8 cellular contexts compared by ENCODE assay signal in genomic region chr3:53130179-53131135, GRCh38. TPM values are rescaled to one million over a fixed set of nuclear protein-coding genes. Genes with fewer than 3 reads are reported as not detected.
A peak's percentile ranks its signal among the peaks of the same experiment; 100 is the strongest.
DNase-seq lines count a peak whose midpoint lies in the region; FAIRE-seq and TF ChIP-seq lines count a peak whose summit lies in the region.

A gene with protein sequence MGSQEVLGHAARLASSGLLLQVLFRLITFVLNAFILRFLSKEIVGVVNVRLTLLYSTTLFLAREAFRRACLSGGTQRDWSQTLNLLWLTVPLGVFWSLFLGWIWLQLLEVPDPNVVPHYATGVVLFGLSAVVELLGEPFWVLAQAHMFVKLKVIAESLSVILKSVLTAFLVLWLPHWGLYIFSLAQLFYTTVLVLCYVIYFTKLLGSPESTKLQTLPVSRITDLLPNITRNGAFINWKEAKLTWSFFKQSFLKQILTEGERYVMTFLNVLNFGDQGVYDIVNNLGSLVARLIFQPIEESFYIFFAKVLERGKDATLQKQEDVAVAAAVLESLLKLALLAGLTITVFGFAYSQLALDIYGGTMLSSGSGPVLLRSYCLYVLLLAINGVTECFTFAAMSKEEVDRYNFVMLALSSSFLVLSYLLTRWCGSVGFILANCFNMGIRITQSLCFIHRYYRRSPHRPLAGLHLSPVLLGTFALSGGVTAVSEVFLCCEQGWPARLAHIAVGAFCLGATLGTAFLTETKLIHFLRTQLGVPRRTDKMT (minus strand): TSS chr3:53130435. CDS start chr3:53130400, 35 bp downstream.

- peak; percentile 20 for FAIRE-seq in H54 (lab: Jason Lieb, UNC)

- peaks cover 5% of the 10 kb centered on the region for H3K36me3 Mint-ChIP-seq in nephron progenitor cell (ENCODE audit: low read depth)
- peaks cover 26% of the 10 kb centered on the region for H3K36me3 Mint-ChIP-seq in stimulated activated naive CD8-positive, alpha-beta T cell treated with anti-CD3 and anti-CD28 coated beads, Interleukin-15, Interleukin-2, amounts not matched to agents 100 ng/mL and 50 ng/mL, for 24 hours (ENCODE audit: low read depth)

- H3K36me3 ChIP-seq in MG63, result no peaks in the 10 kb centered on the region; the same call in none of the 2 replicates

- H3K9me3 Mint-ChIP-seq in nephron progenitor cell, result no peaks in the 10 kb centered on the region
- H3K9me3 Mint-ChIP-seq in stimulated activated naive CD8-positive, alpha-beta T cell treated with anti-CD3 and anti-CD28 coated beads, Interleukin-15, Interleukin-2, amounts not matched to agents 100 ng/mL and 50 ng/mL, for 24 hours, result no peaks in the 10 kb centered on the region

- H3K4me1 Mint-ChIP-seq in nephron progenitor cell, result peaks cover 23% of the 10 kb centered on the region
- H3K4me1 Mint-ChIP-seq in stimulated activated naive CD8-positive, alpha-beta T cell treated with anti-CD3 and anti-CD28 coated beads, Interleukin-15, Interleukin-2, amounts not matched to agents 100 ng/mL and 50 ng/mL, for 24 hours (ENCODE audit: low read depth), result peaks cover 29% of the 10 kb centered on the region

- H3K9me3 ChIP-seq in MG63, result no peaks in the 10 kb centered on the region

- H3K27me3 Mint-ChIP-seq in nephron progenitor cell (ENCODE audit: low read depth, poor library complexity), result peaks cover 22% of the 10 kb centered on the region
- H3K27me3 Mint-ChIP-seq in stimulated activated naive CD8-positive, alpha-beta T cell treated with anti-CD3 and anti-CD28 coated beads, Interleukin-15, Interleukin-2, amounts not matched to agents 100 ng/mL and 50 ng/mL, for 24 hours, result no peaks in the 10 kb centered on the region

- DNase-seq in EH (ENCODE audit: low read depth), result peak; percentile 97
- DNase-seq in H54 (ENCODE audit: insufficient read length, low spot score), result peak; percentile 70
- DNase-seq in MG63, result peak; percentile 93
- peak; percentile 77 for DNase-seq in SIG-M5 (lab: John Stamatoyannopoulos, UW)
- DNase-seq in activated gamma-delta T cell (lab: John Stamatoyannopoulos, UW), result peak; percentile 91
- DNase-seq in fibroblast of the conjunctiva (ENCODE audit: low read depth), result peak; percentile 91
- peak; percentile 98 for DNase-seq in nephron progenitor cell

- peak within 1 kb of the TSS; percentile 89 for H3K4me3 Mint-ChIP-seq in nephron progenitor cell
- H3K4me3 Mint-ChIP-seq in stimulated activated naive CD8-positive, alpha-beta T cell treated with anti-CD3 and anti-CD28 coated beads, Interleukin-15, Interleukin-2, amounts not matched to agents 100 ng/mL and 50 ng/mL, for 24 hours, result peak within 1 kb of the TSS; percentile 91

- peak; percentile 21 for TF ChIP-seq CTCF in nephron progenitor cell (IDR thresholded peaks at IDR 0.05)

- H3K27me3 ChIP-seq in MG63, result no peaks in the 10 kb centered on the region

- H3K4me3 ChIP-seq in MG63, result peak within 1 kb of the TSS; percentile 93

- H3K27ac Mint-ChIP-seq in nephron progenitor cell, result peak within 1 kb of the TSS; percentile 91
- H3K27ac Mint-ChIP-seq in stimulated activated naive CD8-positive, alpha-beta T cell treated with anti-CD3 and anti-CD28 coated beads, Interleukin-15, Interleukin-2, amounts not matched to agents 100 ng/mL and 50 ng/mL, for 24 hours, result peak within 1 kb of the TSS; percentile 93

- TF ChIP-seq POLR2A in H54 (IDR thresholded peaks at IDR 0.05; ENCODE audit: low read depth, low read length), result peak; percentile 85

RNA-seq across cellular contexts. Expression of the gene that starts here (rescaled TPM):
- 3.9 and 17.4 TPM in 2 replicates for total RNA-seq in MG63 (2014; rRNA removed; shearing (Covaris generic); ENCODE audit: low replicate concordance)

Comparison
In these comparisons a context has a peak if more than half of its experiments do, and no peak if none do; other contexts are left out.
1. Peak in every context shown above with its lines: DNase-seq and H3K4me3 ChIP-seq.